10 cellular contexts compared by ENCODE assay signal in the genomic region with DNA sequence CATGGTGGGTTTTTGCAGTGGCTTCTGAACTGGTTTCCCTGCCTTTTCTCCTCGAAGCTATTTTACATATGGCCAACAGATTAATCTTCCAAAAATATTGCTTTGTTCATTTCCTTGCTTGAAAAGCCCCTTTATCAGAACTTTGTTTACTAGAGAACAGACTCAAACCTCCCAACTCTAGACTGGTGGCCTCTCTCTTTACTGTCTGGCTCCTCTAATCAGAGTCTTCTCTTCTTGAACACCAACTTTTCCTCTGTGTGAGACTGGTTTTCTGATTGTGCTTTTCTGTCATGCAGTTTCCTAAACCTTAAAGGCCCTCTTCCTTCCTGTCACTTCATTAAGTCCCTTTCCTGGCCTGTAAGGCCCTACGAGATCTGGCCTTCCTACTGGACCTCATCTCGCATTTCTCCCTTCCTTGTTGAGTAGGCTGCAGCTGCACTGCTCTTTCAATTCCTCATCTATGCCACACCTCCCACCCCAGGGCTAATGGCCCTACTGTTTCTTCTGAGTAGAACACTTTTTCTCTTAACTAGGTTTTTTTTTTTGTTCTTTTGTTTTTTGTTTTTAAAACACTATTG. TPM values are rescaled to one million over a fixed set of nuclear protein-coding genes. Genes with fewer than 3 reads are reported as not detected.
DNase-seq lines count a peak whose midpoint lies in the region; ATAC-seq and TF ChIP-seq lines count a peak whose summit lies in the region.
"Had no signal": no experiment of that assay in that cellular context is flagged by ENCODE, and none has a peak within 500 bp of the region (broad histone marks: within the 10 kb centered on the region; RNA-seq: fewer than 3 reads in every experiment).

No MANE protein-coding gene starts in this region.

- H3K4me3 Mint-ChIP-seq in activated T-helper 1 cell treated with anti-CD3 and anti-CD28 coated beads, Interleukin-12 subunit alpha, Interleukin-12 subunit beta, Interleukin-2, Interleukin-4 antibody, amounts not matched to agents 30 ng/mL and 10 ng/mL and 1 ng/mL, durations not matched to agents 14 hours and 24 hours and 36 hours: no peak overlapping the region

- no peak overlapping the region for H3K27ac ChIP-seq in WERI-Rb-1

- H3K4me1 Mint-ChIP-seq in activated T-helper 1 cell treated with anti-CD3 and anti-CD28 coated beads, Interleukin-12 subunit alpha, Interleukin-12 subunit beta, Interleukin-2, Interleukin-4 antibody, amounts not matched to agents 30 ng/mL and 10 ng/mL and 1 ng/mL, durations not matched to agents 14 hours and 24 hours and 36 hours (ENCODE audit: low read depth): no peaks in the 10 kb centered on the region

- DNase-seq in MV-4-11 (lab: John Stamatoyannopoulos, UW): peak; percentile 95
- peak; percentile 37 for DNase-seq in pons (ENCODE audit: low spot score)
- DNase-seq in WERI-Rb-1: no peak
- DNase-seq in AG20443 (ENCODE audit: low spot score): no peak
- no peak for DNase-seq in activated T-helper 1 cell treated with anti-CD3 and anti-CD28 coated beads, Interleukin-12 subunit alpha, Interleukin-12 subunit beta, Interleukin-2, Interleukin-4 antibody, amounts not matched to agents 30 ng/mL and 10 ng/mL and 1 ng/mL, durations not matched to agents 14 hours and 24 hours and 36 hours (ENCODE audit: low spot score)
- DNase-seq in EL: no peak
- DNase-seq: GOT3, NCI-H748 treated with DMSO at 0.1 percent for 48 hours had no signal

- H3K27me3 ChIP-seq in WERI-Rb-1 (ENCODE audit: insufficient read depth, low read depth, severe bottlenecking): no peaks in the 10 kb centered on the region

- H3K4me3 ChIP-seq in WERI-Rb-1 (ENCODE audit: low read depth, low read length): no peak overlapping the region

- no peak overlapping the region for H3K27ac Mint-ChIP-seq in activated T-helper 1 cell treated with anti-CD3 and anti-CD28 coated beads, Interleukin-12 subunit alpha, Interleukin-12 subunit beta, Interleukin-2, Interleukin-4 antibody, amounts not matched to agents 30 ng/mL and 10 ng/mL and 1 ng/mL, durations not matched to agents 14 hours and 24 hours and 36 hours

- no peaks in the 10 kb centered on the region for H3K9me3 ChIP-seq in WERI-Rb-1 (ENCODE audit: severe bottlenecking)

- H3K36me3 ChIP-seq in WERI-Rb-1: no peaks in the 10 kb centered on the region

- no peaks in the 10 kb centered on the region for H3K9me3 Mint-ChIP-seq in activated T-helper 1 cell treated with anti-CD3 and anti-CD28 coated beads, Interleukin-12 subunit alpha, Interleukin-12 subunit beta, Interleukin-2, Interleukin-4 antibody, amounts not matched to agents 30 ng/mL and 10 ng/mL and 1 ng/mL, durations not matched to agents 14 hours and 24 hours and 36 hours

- peak; percentile 97 for ATAC-seq in HG02759 (IDR thresholded peaks at IDR 0.05; ENCODE audit: unreplicated experiment)

- peak; percentile 52 for TF ChIP-seq POLR2A in GM19099 (IDR thresholded peaks at IDR 0.05; ENCODE audit: extremely low read depth, insufficient read length, low read depth)

- no peak for TF ChIP-seq CTCF in WERI-Rb-1 (IDR thresholded peaks at IDR 0.05; ENCODE audit: low read depth, low read length)

- peaks cover 3% of the 10 kb centered on the region for H3K27me3 Mint-ChIP-seq in activated T-helper 1 cell treated with anti-CD3 and anti-CD28 coated beads, Interleukin-12 subunit alpha, Interleukin-12 subunit beta, Interleukin-2, Interleukin-4 antibody, amounts not matched to agents 30 ng/mL and 10 ng/mL and 1 ng/mL, durations not matched to agents 14 hours and 24 hours and 36 hours (ENCODE audit: insufficient read depth)

- no peaks in the 10 kb centered on the region for H3K36me3 Mint-ChIP-seq in activated T-helper 1 cell treated with anti-CD3 and anti-CD28 coated beads, Interleukin-12 subunit alpha, Interleukin-12 subunit beta, Interleukin-2, Interleukin-4 antibody, amounts not matched to agents 30 ng/mL and 10 ng/mL and 1 ng/mL, durations not matched to agents 14 hours and 24 hours and 36 hours (ENCODE audit: low read depth)

- intact Hi-C loops in activated T-helper 1 cell treated with anti-CD3 and anti-CD28 coated beads, Interleukin-12 subunit alpha, Interleukin-12 subunit beta, Interleukin-2, Interleukin-4 antibody, amounts not matched to agents 30 ng/mL and 10 ng/mL and 1 ng/mL, durations not matched to agents 14 hours and 24 hours and 36 hours (cut with micrococcal nuclease): loop anchor here (10.0 kb wide), 2 partner anchors 969 to 1931 kb away; partner anchors contain the start of genes AKNA and ECPAS

RNA-seq across cellular contexts. Expression of gene C9orf43, which starts 5.7 kb away (rescaled TPM):
- 0.42 and 0.62 TPM in 2 replicates for total RNA-seq in activated T-helper 1 cell treated with anti-CD3 and anti-CD28 coated beads, Interleukin-12 subunit alpha, Interleukin-12 subunit beta, Interleukin-2, Interleukin-4 antibody, amounts not matched to agents 30 ng/mL and 10 ng/mL and 1 ng/mL, durations not matched to agents 14 hours and 24 hours and 36 hours

RNA-seq across cellular contexts. Expression of gene POLE3, which starts 5.8 kb away (rescaled TPM):
- total RNA-seq in activated T-helper 1 cell treated with anti-CD3 and anti-CD28 coated beads, Interleukin-12 subunit alpha, Interleukin-12 subunit beta, Interleukin-2, Interleukin-4 antibody, amounts not matched to agents 30 ng/mL and 10 ng/mL and 1 ng/mL, durations not matched to agents 14 hours and 24 hours and 36 hours: 90.9 and 95.7 TPM in 2 replicates

RNA-seq across cellular contexts. Expression of gene ALAD, which starts 15.2 kb away (rescaled TPM):
- 23.0 and 23.7 TPM in 2 replicates for total RNA-seq in activated T-helper 1 cell treated with anti-CD3 and anti-CD28 coated beads, Interleukin-12 subunit alpha, Interleukin-12 subunit beta, Interleukin-2, Interleukin-4 antibody, amounts not matched to agents 30 ng/mL and 10 ng/mL and 1 ng/mL, durations not matched to agents 14 hours and 24 hours and 36 hours

RNA-seq across cellular contexts. Expression of gene HDHD3, which starts 39.5 kb away (rescaled TPM):
- 15.7 and 18.5 TPM in 2 replicates for total RNA-seq in activated T-helper 1 cell treated with anti-CD3 and anti-CD28 coated beads, Interleukin-12 subunit alpha, Interleukin-12 subunit beta, Interleukin-2, Interleukin-4 antibody, amounts not matched to agents 30 ng/mL and 10 ng/mL and 1 ng/mL, durations not matched to agents 14 hours and 24 hours and 36 hours

RNA-seq across cellular contexts. Expression of gene RGS3, which starts 47.3 kb away (rescaled TPM):
- total RNA-seq in activated T-helper 1 cell treated with anti-CD3 and anti-CD28 coated beads, Interleukin-12 subunit alpha, Interleukin-12 subunit beta, Interleukin-2, Interleukin-4 antibody, amounts not matched to agents 30 ng/mL and 10 ng/mL and 1 ng/mL, durations not matched to agents 14 hours and 24 hours and 36 hours: 122 and 128 TPM in 2 replicates

Comparison
In these comparisons a context has a peak if more than half of its experiments do, and no peak if none do; other contexts are left out.
1. DNase-seq: peak in MV-4-11 (single experiment) and pons (single experiment); none in WERI-Rb-1 (single experiment), AG20443 (single experiment), activated T-helper 1 cell treated with anti-CD3 and anti-CD28 coated beads, Interleukin-12 subunit alpha, Interleukin-12 subunit beta, Interleukin-2, Interleukin-4 antibody, amounts not matched to agents 30 ng/mL and 10 ng/mL and 1 ng/mL, durations not matched to agents 14 hours and 24 hours and 36 hours (single experiment) and EL (single experiment).